In the genomic region with DNA sequence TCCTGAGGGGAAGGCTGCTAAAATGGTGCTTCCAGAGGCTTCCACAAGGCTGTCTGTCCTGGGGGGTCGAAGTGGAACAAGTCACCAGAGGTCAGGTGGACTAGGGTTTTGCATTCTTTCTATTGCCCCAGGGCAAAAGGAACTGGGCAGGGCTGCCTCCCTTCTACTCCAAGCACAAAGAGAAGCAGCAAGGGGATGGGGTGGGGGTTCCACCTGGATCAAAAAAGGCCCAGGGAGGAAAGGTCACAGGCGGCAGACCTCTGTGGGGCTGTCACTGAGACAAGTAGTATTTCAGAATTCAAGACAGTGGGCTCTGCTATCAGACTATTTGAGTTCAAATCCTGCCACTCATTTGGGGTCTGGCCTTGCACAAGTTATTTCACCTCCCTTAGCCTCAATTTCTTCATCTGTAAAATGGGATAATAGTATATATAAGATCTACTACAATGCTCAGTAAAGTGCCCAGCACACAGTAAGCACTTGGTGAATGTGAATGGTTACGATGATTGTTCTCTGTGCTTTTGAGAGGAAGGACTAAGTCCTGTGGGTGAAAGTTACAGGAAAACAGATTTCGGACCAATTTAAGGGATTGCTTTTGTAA, we compare ENCODE assay signal across 30 cellular contexts. TPM values are rescaled to one million over a fixed set of nuclear protein-coding genes. Genes with fewer than 3 reads are reported as not detected.
DNase-seq lines count a peak whose midpoint lies in the region; ATAC-seq and TF ChIP-seq lines count a peak whose summit lies in the region.
"Had no signal": no experiment of that assay in that cellular context is flagged by ENCODE, and none has a peak within 500 bp of the region (broad histone marks: within the 10 kb centered on the region; RNA-seq: fewer than 3 reads in every experiment).

No MANE protein-coding gene starts in this region.

- H3F3A ChIP-seq in neural progenitor cell (ENCODE audit: low read depth) = peaks cover 53% of the 10 kb centered on the region

- H2AFZ ChIP-seq in neural progenitor cell (replicated peaks) = no peak overlapping the region

- no peak for TF ChIP-seq CTCF in esophagus squamous epithelium (IDR thresholded peaks at IDR 0.05)
- TF ChIP-seq CTCF in neural progenitor cell (IDR thresholded peaks at IDR 0.05) = no peak
- TF ChIP-seq CTCF in GM13976 (IDR thresholded peaks at IDR 0.05; ENCODE audit: borderline replicate concordance, control extremely low read depth, extremely low read depth, insufficient read depth, missing control alignments) = no peak

- H3K27ac Mint-ChIP-seq in neural progenitor cell = no peak overlapping the region
- H3K27ac Mint-ChIP-seq: activated naive CD8-positive, alpha-beta T cell treated with anti-CD3 and anti-CD28 coated beads for 36 hours; dendritic cell treated with granulocyte-macrophage colony-stimulating factor and Interleukin-4, amounts not matched to agents 40 ng/mL and 50 ng/mL, for 4 days; stimulated activated effector memory CD8-positive, alpha-beta T cell treated with anti-CD3 and anti-CD28 coated beads, Interleukin-12 subunit alpha, Interleukin-12 subunit beta, amount 100 ng/mL, for 72 hours; T-helper 1 cell treated with Interleukin-12 subunit alpha and Interleukin-12 subunit beta and Interleukin-4 antibody, amounts not matched to agents 30 μg/mL and 1 μg/mL, for 36 hours had no signal

- 80 to 85% methylated on average over 4 of the region's 4 CpGs for WGBS in esophagus squamous epithelium, 2 donors
- WGBS in urinary bladder = 71% methylated on average over 4 of the region's 4 CpGs

- no peaks in the 10 kb centered on the region for H3K9me3 Mint-ChIP-seq in neural progenitor cell
- H3K9me3 Mint-ChIP-seq: activated naive CD8-positive, alpha-beta T cell treated with anti-CD3 and anti-CD28 coated beads for 36 hours; dendritic cell treated with granulocyte-macrophage colony-stimulating factor and Interleukin-4, amounts not matched to agents 40 ng/mL and 50 ng/mL, for 4 days; stimulated activated effector memory CD8-positive, alpha-beta T cell treated with anti-CD3 and anti-CD28 coated beads, Interleukin-12 subunit alpha, Interleukin-12 subunit beta, amount 100 ng/mL, for 72 hours; T-helper 1 cell treated with Interleukin-12 subunit alpha and Interleukin-12 subunit beta and Interleukin-4 antibody, amounts not matched to agents 30 μg/mL and 1 μg/mL, for 36 hours had no signal

- no peaks in the 10 kb centered on the region for H3K79me2 ChIP-seq in neural progenitor cell (ENCODE audit: low read depth)

- H3K9me3 ChIP-seq in esophagus squamous epithelium (no peaks in the 10 kb centered on the region), neural progenitor cell (ENCODE audit: low read depth) (no peaks in the 10 kb centered on the region)
- H3K9me3 ChIP-seq: ascending aorta, left lung, mucosa of descending colon, pancreas, right atrium auricular region had no signal

- in situ Hi-C loops in GM13976 (cut with MboI; ENCODE audit: low sequenced_read_pairs, unreplicated experiment) = no loop called here

- H3K4me1 Mint-ChIP-seq in neural progenitor cell = peaks cover 77% of the 10 kb centered on the region
- H3K4me1 Mint-ChIP-seq: stimulated activated effector memory CD8-positive, alpha-beta T cell treated with anti-CD3 and anti-CD28 coated beads, Interleukin-12 subunit alpha, Interleukin-12 subunit beta, amount 100 ng/mL, for 72 hours had no signal

- TF ChIP-seq POLR2A in esophagus squamous epithelium (IDR thresholded peaks at IDR 0.05) = no peak
- TF ChIP-seq POLR2A in GM18505 (IDR thresholded peaks at IDR 0.05; ENCODE audit: borderline replicate concordance, extremely low read depth, insufficient read depth, insufficient read length) = no peak

- H3K27ac ChIP-seq in esophagus squamous epithelium (peak overlapping the region in 3 of 4 donors; percentile 8 to 49 (median 46)), neural progenitor cell (no peak overlapping the region), urinary bladder (ENCODE audit: low read depth) (peak overlapping the region; percentile 53)
- H3K27ac ChIP-seq: ascending aorta, pancreas, right atrium auricular region had no signal

- no peaks in the 10 kb centered on the region for H4K20me1 ChIP-seq in neural progenitor cell (ENCODE audit: low read depth)

- H3K9ac ChIP-seq in neural progenitor cell = no peak overlapping the region

- peaks cover 0 to 39% (median 0%) of the 10 kb centered on the region in 4 donors for H3K27me3 ChIP-seq in esophagus squamous epithelium
- peaks cover 7% of the 10 kb centered on the region for H3K27me3 ChIP-seq in neural progenitor cell
- H3K27me3 ChIP-seq: ascending aorta, right atrium auricular region had no signal

- intact Hi-C loops in cardiac septum (cut with DNase I) = no loop called here
- intact Hi-C loops in Right ventricle myocardium superior (cut with DNase I) = no loop called here
- intact Hi-C loops in esophagus squamous epithelium (cut with DNase I) = no loop called here

- ATAC-seq in Right ventricle myocardium superior (ENCODE audit: poor library complexity) (no peak), GM21515 (IDR thresholded peaks at IDR 0.05; ENCODE audit: unreplicated experiment) (no peak), GM18505 (IDR thresholded peaks at IDR 0.05; ENCODE audit: unreplicated experiment) (no peak)
- ATAC-seq: mucosa of descending colon; stimulated activated effector memory CD8-positive, alpha-beta T cell treated with anti-CD3 and anti-CD28 coated beads, Interleukin-12 subunit alpha, Interleukin-12 subunit beta, amount 100 ng/mL, for 72 hours had no signal

- peaks cover 28 to 50% (median 37%) of the 10 kb centered on the region in 3 donors for H3K4me1 ChIP-seq in esophagus squamous epithelium
- H3K4me1 ChIP-seq in neural progenitor cell = peaks cover 48% of the 10 kb centered on the region
- H3K4me1 ChIP-seq in urinary bladder (ENCODE audit: insufficient read depth) = no peaks in the 10 kb centered on the region

- no peak overlapping the region for H3K4me3 ChIP-seq in esophagus squamous epithelium
- H3K4me3 ChIP-seq in neural progenitor cell = no peak overlapping the region
- H3K4me3 ChIP-seq in urinary bladder (ENCODE audit: low read depth, low read length) = no peak overlapping the region
- H3K4me3 ChIP-seq: ascending aorta, left lung, mucosa of descending colon, pancreas, right atrium auricular region had no signal

- H3K27me3 Mint-ChIP-seq in neural progenitor cell (ENCODE audit: insufficient read depth, low read depth) = peaks cover 10% of the 10 kb centered on the region

- no peaks in the 10 kb centered on the region for H3K36me3 Mint-ChIP-seq in neural progenitor cell
- H3K36me3 Mint-ChIP-seq: activated naive CD8-positive, alpha-beta T cell treated with anti-CD3 and anti-CD28 coated beads for 36 hours; stimulated activated effector memory CD8-positive, alpha-beta T cell treated with anti-CD3 and anti-CD28 coated beads, Interleukin-12 subunit alpha, Interleukin-12 subunit beta, amount 100 ng/mL, for 72 hours had no signal

- H3K4me3 Mint-ChIP-seq in neural progenitor cell = no peak overlapping the region
- H3K4me3 Mint-ChIP-seq: activated naive CD8-positive, alpha-beta T cell treated with anti-CD3 and anti-CD28 coated beads for 36 hours; dendritic cell treated with granulocyte-macrophage colony-stimulating factor and Interleukin-4, amounts not matched to agents 40 ng/mL and 50 ng/mL, for 4 days; stimulated activated effector memory CD8-positive, alpha-beta T cell treated with anti-CD3 and anti-CD28 coated beads, Interleukin-12 subunit alpha, Interleukin-12 subunit beta, amount 100 ng/mL, for 72 hours; T-helper 1 cell treated with Interleukin-12 subunit alpha and Interleukin-12 subunit beta and Interleukin-4 antibody, amounts not matched to agents 30 μg/mL and 1 μg/mL, for 36 hours had no signal

- H3K4me2 ChIP-seq in neural progenitor cell = peak overlapping the region; percentile 6

- peak; percentile 35 for DNase-seq in cardiac septum (ENCODE audit: low spot score)
- no peak for DNase-seq in Right ventricle myocardium superior
- no peak for DNase-seq in esophagus squamous epithelium (lab: John Stamatoyannopoulos, UW)
- DNase-seq in neural progenitor cell (ENCODE audit: low spot score) = no peak
- no peak for DNase-seq in GM13976 (ENCODE audit: low spot score)
- DNase-seq: 8988T; activated effector memory CD4-positive, alpha-beta T cell treated with anti-CD3 and anti-CD28 coated beads, Interleukin-2, amount 50 U/mL, for 16 hours; activated naive CD8-positive, alpha-beta T cell treated with anti-CD3 and anti-CD28 coated beads for 36 hours; Calu3; central memory CD4-positive, alpha-beta T cell; DND-41; left lung; mucosa of descending colon; NCI-H1105 treated with DMSO at 0.1 percent for 48 hours; NCI-H2029 treated with DMSO at 0.1 percent for 48 hours; NCI-H226; stimulated activated CD4-positive, alpha-beta T cell treated with anti-CD3 and anti-CD28 coated beads, Interleukin-4, amount 100 ng/mL, for 24 hours; substantia nigra had no signal

- H3K36me3 ChIP-seq in esophagus squamous epithelium = no peaks in the 10 kb centered on the region
- no peaks in the 10 kb centered on the region for H3K36me3 ChIP-seq in neural progenitor cell
- H3K36me3 ChIP-seq in urinary bladder (ENCODE audit: insufficient read depth) = no peaks in the 10 kb centered on the region
- H3K36me3 ChIP-seq: ascending aorta, left lung, pancreas, right atrium auricular region had no signal

RNA-seq across cellular contexts. Expression of gene ARSI, which starts 1.9 kb away (rescaled TPM):
- total RNA-seq in cardiac septum (0.38 TPM), Right ventricle myocardium superior (0.38 TPM), esophagus squamous epithelium (1 to 10 TPM; 2.1 to 7.2 (median 5.1) TPM), neural progenitor cell (ENCODE audit: low replicate concordance) (4.2 and 13.1 TPM in 2 replicates), urinary bladder (16.8 TPM)
- polyA plus RNA-seq in urinary bladder = 4.8 TPM
- total RNA-seq: activated naive CD8-positive, alpha-beta T cell treated with anti-CD3 and anti-CD28 coated beads for 36 hours; ascending aorta; RPMI7951 had no signal
- polyA plus RNA-seq: neural cell, pancreas had no signal

RNA-seq across cellular contexts. Expression of gene CAMK2A, which starts 15.0 kb away (rescaled TPM):
- total RNA-seq in cardiac septum (22.7 TPM), Right ventricle myocardium superior (17.1 TPM), esophagus squamous epithelium (under 1 TPM in 1 of 4 donors, not detected in 3; 0.04 TPM), neural progenitor cell (ENCODE audit: low replicate concordance) (0.09 and 0.28 TPM in 2 replicates), urinary bladder (1.8 TPM)
- polyA plus RNA-seq in urinary bladder = 2.6 TPM
- total RNA-seq: activated naive CD8-positive, alpha-beta T cell treated with anti-CD3 and anti-CD28 coated beads for 36 hours; ascending aorta; Calu3; MCF 10A had no signal

RNA-seq across cellular contexts. Expression of gene TCOF1, which starts 52.9 kb away (rescaled TPM):
- 15.5 TPM for total RNA-seq in cardiac septum
- 17.3 TPM for total RNA-seq in Right ventricle myocardium superior
- total RNA-seq in esophagus squamous epithelium = 10 to 100 TPM; 18.2 to 41.4 (median 24.8) TPM
- 37.9 and 79.8 TPM in 2 replicates for total RNA-seq in neural progenitor cell (ENCODE audit: low replicate concordance)
- total RNA-seq in urinary bladder = 11.9 TPM
- polyA plus RNA-seq in urinary bladder = 22.8 TPM
